Comparison of ENCODE assay signal across 1 cellular context in the genomic region with DNA sequence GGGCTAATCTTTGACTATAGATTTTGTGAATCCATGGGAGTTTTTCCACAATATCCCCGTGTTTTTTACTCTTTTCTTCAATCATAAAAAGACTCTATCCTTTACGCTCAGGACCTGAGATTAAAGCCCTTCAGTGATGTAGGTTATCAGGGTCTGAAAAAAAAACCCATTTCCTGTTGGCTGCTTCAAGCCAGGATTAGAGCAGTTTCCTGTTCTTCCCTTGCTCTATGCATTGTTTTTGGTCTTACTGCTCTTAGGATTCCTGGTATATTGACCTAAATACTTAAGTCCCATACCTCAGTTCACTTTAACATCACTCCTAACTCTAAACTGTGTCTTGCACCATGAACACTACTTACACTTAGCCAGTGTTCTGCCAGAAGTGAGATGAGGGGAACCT.
TF ChIP-seq lines count a peak whose summit lies in the region.

No MANE protein-coding gene starts in this region.

TF ChIP-seq in GM23338, 12 proteins besides CTCF, POLR2A, EP300 and RAD21 (continued from another document):
- TF ChIP-seq, protein P1, sequence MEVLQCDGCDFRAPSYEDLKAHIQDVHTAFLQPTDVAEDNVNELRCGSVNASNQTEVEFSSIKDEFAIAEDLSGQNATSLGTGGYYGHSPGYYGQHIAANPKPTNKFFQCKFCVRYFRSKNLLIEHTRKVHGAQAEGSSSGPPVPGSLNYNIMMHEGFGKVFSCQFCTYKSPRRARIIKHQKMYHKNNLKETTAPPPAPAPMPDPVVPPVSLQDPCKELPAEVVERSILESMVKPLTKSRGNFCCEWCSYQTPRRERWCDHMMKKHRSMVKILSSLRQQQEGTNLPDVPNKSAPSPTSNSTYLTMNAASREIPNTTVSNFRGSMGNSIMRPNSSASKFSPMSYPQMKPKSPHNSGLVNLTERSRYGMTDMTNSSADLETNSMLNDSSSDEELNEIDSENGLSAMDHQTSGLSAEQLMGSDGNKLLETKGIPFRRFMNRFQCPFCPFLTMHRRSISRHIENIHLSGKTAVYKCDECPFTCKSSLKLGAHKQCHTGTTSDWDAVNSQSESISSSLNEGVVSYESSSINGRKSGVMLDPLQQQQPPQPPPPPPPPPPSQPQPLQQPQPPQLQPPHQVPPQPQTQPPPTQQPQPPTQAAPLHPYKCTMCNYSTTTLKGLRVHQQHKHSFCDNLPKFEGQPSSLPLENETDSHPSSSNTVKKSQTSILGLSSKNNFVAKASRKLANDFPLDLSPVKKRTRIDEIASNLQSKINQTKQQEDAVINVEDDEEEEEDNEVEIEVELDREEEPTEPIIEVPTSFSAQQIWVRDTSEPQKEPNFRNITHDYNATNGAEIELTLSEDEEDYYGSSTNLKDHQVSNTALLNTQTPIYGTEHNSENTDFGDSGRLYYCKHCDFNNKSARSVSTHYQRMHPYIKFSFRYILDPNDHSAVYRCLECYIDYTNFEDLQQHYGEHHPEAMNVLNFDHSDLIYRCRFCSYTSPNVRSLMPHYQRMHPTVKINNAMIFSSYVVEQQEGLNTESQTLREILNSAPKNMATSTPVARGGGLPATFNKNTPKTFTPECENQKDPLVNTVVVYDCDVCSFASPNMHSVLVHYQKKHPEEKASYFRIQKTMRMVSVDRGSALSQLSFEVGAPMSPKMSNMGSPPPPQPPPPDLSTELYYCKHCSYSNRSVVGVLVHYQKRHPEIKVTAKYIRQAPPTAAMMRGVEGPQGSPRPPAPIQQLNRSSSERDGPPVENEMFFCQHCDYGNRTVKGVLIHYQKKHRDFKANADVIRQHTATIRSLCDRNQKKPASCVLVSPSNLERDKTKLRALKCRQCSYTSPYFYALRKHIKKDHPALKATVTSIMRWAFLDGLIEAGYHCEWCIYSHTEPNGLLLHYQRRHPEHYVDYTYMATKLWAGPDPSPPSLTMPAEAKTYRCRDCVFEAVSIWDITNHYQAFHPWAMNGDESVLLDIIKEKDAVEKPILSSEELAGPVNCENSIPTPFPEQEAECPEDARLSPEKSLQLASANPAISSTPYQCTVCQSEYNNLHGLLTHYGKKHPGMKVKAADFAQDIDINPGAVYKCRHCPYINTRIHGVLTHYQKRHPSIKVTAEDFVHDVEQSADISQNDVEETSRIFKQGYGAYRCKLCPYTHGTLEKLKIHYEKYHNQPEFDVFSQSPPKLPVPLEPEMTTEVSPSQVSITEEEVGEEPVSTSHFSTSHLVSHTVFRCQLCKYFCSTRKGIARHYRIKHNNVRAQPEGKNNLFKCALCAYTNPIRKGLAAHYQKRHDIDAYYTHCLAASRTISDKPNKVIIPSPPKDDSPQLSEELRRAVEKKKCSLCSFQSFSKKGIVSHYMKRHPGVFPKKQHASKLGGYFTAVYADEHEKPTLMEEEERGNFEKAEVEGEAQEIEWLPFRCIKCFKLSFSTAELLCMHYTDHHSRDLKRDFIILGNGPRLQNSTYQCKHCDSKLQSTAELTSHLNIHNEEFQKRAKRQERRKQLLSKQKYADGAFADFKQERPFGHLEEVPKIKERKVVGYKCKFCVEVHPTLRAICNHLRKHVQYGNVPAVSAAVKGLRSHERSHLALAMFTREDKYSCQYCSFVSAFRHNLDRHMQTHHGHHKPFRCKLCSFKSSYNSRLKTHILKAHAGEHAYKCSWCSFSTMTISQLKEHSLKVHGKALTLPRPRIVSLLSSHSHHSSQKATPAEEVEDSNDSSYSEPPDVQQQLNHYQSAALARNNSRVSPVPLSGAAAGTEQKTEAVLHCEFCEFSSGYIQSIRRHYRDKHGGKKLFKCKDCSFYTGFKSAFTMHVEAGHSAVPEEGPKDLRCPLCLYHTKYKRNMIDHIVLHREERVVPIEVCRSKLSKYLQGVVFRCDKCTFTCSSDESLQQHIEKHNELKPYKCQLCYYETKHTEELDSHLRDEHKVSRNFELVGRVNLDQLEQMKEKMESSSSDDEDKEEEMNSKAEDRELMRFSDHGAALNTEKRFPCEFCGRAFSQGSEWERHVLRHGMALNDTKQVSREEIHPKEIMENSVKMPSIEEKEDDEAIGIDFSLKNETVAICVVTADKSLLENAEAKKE (CRISPR knock-in tag; IDR thresholded peaks at IDR 0.05): no peak
- no peak for TF ChIP-seq EZH2phosphoT487 (IDR thresholded peaks at IDR 0.05; ENCODE audit: unreplicated experiment)
- TF ChIP-seq, protein P2, sequence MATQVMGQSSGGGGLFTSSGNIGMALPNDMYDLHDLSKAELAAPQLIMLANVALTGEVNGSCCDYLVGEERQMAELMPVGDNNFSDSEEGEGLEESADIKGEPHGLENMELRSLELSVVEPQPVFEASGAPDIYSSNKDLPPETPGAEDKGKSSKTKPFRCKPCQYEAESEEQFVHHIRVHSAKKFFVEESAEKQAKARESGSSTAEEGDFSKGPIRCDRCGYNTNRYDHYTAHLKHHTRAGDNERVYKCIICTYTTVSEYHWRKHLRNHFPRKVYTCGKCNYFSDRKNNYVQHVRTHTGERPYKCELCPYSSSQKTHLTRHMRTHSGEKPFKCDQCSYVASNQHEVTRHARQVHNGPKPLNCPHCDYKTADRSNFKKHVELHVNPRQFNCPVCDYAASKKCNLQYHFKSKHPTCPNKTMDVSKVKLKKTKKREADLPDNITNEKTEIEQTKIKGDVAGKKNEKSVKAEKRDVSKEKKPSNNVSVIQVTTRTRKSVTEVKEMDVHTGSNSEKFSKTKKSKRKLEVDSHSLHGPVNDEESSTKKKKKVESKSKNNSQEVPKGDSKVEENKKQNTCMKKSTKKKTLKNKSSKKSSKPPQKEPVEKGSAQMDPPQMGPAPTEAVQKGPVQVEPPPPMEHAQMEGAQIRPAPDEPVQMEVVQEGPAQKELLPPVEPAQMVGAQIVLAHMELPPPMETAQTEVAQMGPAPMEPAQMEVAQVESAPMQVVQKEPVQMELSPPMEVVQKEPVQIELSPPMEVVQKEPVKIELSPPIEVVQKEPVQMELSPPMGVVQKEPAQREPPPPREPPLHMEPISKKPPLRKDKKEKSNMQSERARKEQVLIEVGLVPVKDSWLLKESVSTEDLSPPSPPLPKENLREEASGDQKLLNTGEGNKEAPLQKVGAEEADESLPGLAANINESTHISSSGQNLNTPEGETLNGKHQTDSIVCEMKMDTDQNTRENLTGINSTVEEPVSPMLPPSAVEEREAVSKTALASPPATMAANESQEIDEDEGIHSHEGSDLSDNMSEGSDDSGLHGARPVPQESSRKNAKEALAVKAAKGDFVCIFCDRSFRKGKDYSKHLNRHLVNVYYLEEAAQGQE (IDR thresholded peaks at IDR 0.05; ENCODE audit: unreplicated experiment): no peak
- no peak for TF ChIP-seq EZH2 (IDR thresholded peaks at IDR 0.05; ENCODE audit: low read depth, unreplicated experiment)
- no peak for TF ChIP-seq NANOG (IDR thresholded peaks at IDR 0.05; ENCODE audit: borderline replicate concordance)
- no peak for TF ChIP-seq ZNF331 (CRISPR knock-in tag; IDR thresholded peaks at IDR 0.05; ENCODE audit: low read depth)
- no peak for TF ChIP-seq STAT1 (IDR thresholded peaks at IDR 0.05; ENCODE audit: unreplicated experiment)
- TF ChIP-seq CREB1 (CRISPR knock-in tag; IDR thresholded peaks at IDR 0.05; ENCODE audit: low read depth): no peak
- no peak for TF ChIP-seq POLR2AphosphoS5 (IDR thresholded peaks at IDR 0.05; ENCODE audit: low read depth)
- TF ChIP-seq, protein P3, sequence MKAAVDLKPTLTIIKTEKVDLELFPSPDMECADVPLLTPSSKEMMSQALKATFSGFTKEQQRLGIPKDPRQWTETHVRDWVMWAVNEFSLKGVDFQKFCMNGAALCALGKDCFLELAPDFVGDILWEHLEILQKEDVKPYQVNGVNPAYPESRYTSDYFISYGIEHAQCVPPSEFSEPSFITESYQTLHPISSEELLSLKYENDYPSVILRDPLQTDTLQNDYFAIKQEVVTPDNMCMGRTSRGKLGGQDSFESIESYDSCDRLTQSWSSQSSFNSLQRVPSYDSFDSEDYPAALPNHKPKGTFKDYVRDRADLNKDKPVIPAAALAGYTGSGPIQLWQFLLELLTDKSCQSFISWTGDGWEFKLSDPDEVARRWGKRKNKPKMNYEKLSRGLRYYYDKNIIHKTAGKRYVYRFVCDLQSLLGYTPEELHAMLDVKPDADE (IDR thresholded peaks at IDR 0.05): no peak
